In the genomic region with DNA sequence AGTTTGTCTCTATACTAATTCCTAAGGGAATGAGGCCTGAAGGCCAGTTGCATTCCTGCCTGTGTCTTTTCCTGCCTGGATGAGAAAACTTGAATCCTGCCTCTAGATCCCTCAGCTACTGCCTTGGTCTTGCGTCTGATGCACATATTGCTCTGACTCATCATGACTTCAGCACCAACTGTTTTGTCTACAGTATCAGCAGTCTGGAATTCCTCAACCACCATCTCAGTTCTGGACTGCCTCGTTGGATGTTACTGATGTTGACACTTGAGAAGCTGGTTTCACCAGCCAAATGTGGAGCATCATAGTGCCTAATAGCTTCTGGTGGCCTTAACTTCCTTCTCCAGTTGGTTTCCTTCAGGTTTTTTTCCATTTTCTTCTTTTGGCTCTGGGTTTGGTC, we compare ENCODE assay signal across 12 cellular contexts.
A peak's percentile ranks its signal among the peaks of the same experiment; 100 is the strongest.
DNase-seq lines count a peak whose midpoint lies in the region; ATAC-seq, FAIRE-seq and TF ChIP-seq lines count a peak whose summit lies in the region.
"Had no signal": no experiment of that assay in that cellular context is flagged by ENCODE, and none has a peak within 500 bp of the region (broad histone marks: within the 10 kb centered on the region; RNA-seq: fewer than 3 reads in every experiment).

No MANE protein-coding gene starts in this region.

- H3K4me2 ChIP-seq in IMR-90 (ENCODE audit: low read depth, low read length) (no peak overlapping the region; the same call in 1 of the 2 replicates), mesenchymal stem cell (ENCODE audit: low read length, poor library complexity, severe bottlenecking) (no peak overlapping the region)

- H2BK120ac ChIP-seq in IMR-90 (ENCODE audit: low read depth, low read length) (peak overlapping the region; percentile 78), mesenchymal stem cell (ENCODE audit: low read depth, low read length) (no peak overlapping the region)

- H4K5ac ChIP-seq in IMR-90 (ENCODE audit: low read depth, low read length): no peak overlapping the region

- no peaks in the 10 kb centered on the region for H3K9me1 ChIP-seq in IMR-90 (ENCODE audit: insufficient read depth, low read length)

- H3K36me3 ChIP-seq in IMR-90 (ENCODE audit: control insufficient read depth, insufficient read depth, low read length): no peaks in the 10 kb centered on the region
- no peaks in the 10 kb centered on the region for H3K36me3 ChIP-seq in bronchial epithelial cell (ENCODE audit: control insufficient read depth, insufficient read depth, low read length)
- H3K36me3 ChIP-seq in mesenchymal stem cell (ENCODE audit: control insufficient read depth in 1 of 2, insufficient read depth in 2 of 2, low read depth in 1 of 2, low read length in 2 of 2): no peaks in the 10 kb centered on the region

- FAIRE-seq in bronchial epithelial cell (lab: Jason Lieb, UNC): no peak

- peak overlapping the region; percentile 48; the same call in 1 of the 2 replicates for H2BK20ac ChIP-seq in IMR-90 (ENCODE audit: low read depth, low read length)

- no TSS peak for BruUV-seq in IMR-90 (replicated peaks; lab: Mats Ljungman, UMichigan)

- H2AK9ac ChIP-seq in IMR-90 (replicated peaks; ENCODE audit: low read depth, low read length, poor library complexity): no peak overlapping the region

- H4K91ac ChIP-seq in IMR-90 (ENCODE audit: insufficient read depth, low read depth, low read length) (peak overlapping the region; percentile 77; the same call in 1 of the 2 replicates), mesenchymal stem cell (ENCODE audit: low read length) (no peak overlapping the region)

- dilution Hi-C loops in IMR-90 (cut with HindIII; ENCODE audit: low sequenced_read_pairs, unreplicated experiment): no loop called here

- H2AFZ ChIP-seq in IMR-90 (replicated peaks; ENCODE audit: low read length, poor library complexity) (no peak overlapping the region), mesenchymal stem cell (ENCODE audit: low read depth, low read length) (no peak overlapping the region)

- H3K14ac ChIP-seq in IMR-90 (replicated peaks; ENCODE audit: low read depth, low read length) (no peak overlapping the region), mesenchymal stem cell (ENCODE audit: low read length in 2 of 2) (no peak overlapping the region)

- ATAC-seq in IMR-90 (ENCODE audit: low read depth) (peak; percentile 92), GM18870 (IDR thresholded peaks at IDR 0.05; ENCODE audit: unreplicated experiment) (no peak), GM18517 (IDR thresholded peaks at IDR 0.05; ENCODE audit: unreplicated experiment) (no peak)
- ATAC-seq: natural killer cell had no signal

- H3K4ac ChIP-seq in IMR-90 (ENCODE audit: low read depth, low read length): 0 out of 2 replicates have a peak overlapping the region, but pooled peaks have one; percentile 14
- H3K4ac ChIP-seq in mesenchymal stem cell (ENCODE audit: low read depth in 1 of 2, low read length in 2 of 2): no peak overlapping the region

- no peak overlapping the region for H3K4me3 ChIP-seq in AG09309 (ENCODE audit: control insufficient read depth, low read depth, low read length)
- H3K4me3 ChIP-seq in IMR-90 (ENCODE audit: insufficient read depth, low read depth, low read length): no peak overlapping the region
- H3K4me3 ChIP-seq in bronchial epithelial cell (ENCODE audit: low read depth, low read length): no peak overlapping the region
- H3K4me3 ChIP-seq in mesenchymal stem cell (ENCODE audit: insufficient read depth in 1 of 2, low read depth in 1 of 2, low read length in 2 of 2): no peak overlapping the region

- H3K23ac ChIP-seq in IMR-90 (ENCODE audit: low read depth, low read length): no peak overlapping the region
- no peak overlapping the region for H3K23ac ChIP-seq in mesenchymal stem cell (ENCODE audit: low read length in 2 of 2)

- H3K27me3 ChIP-seq in IMR-90 (ENCODE audit: control insufficient read depth, insufficient read depth, low read length) (no peaks in the 10 kb centered on the region), bronchial epithelial cell (ENCODE audit: control insufficient read depth, insufficient read depth, low read length) (no peaks in the 10 kb centered on the region), mesenchymal stem cell (ENCODE audit: control insufficient read depth in 1 of 2, insufficient read depth in 1 of 2, low read length in 2 of 2) (no peaks in the 10 kb centered on the region)

- TF ChIP-seq CTCF in AG09309 (IDR thresholded peaks at IDR 0.05; ENCODE audit: control insufficient read depth, insufficient read depth, low read depth, low read length, missing control alignments) (no peak), IMR-90 (conservative IDR thresholded peaks at IDR 0.05; ENCODE audit: low read depth, low read length) (no peak), bronchial epithelial cell (IDR thresholded peaks at IDR 0.05; ENCODE audit: insufficient read depth, low read length, severe bottlenecking) (no peak)

- no peak overlapping the region for H2BK12ac ChIP-seq in mesenchymal stem cell (ENCODE audit: low read length in 2 of 2)

- TF ChIP-seq RAD21 in IMR-90 (IDR thresholded peaks at IDR 0.05; ENCODE audit: low read length): no peak

- H2AK5ac ChIP-seq in IMR-90 (ENCODE audit: low read depth, low read length) (no peak overlapping the region), mesenchymal stem cell (ENCODE audit: low read length, severe bottlenecking) (no peak overlapping the region)

- DNase-seq in AG09309 (ENCODE audit: low read depth) (peak; percentile 5), IMR-90 (peak; percentile 98), bronchial epithelial cell (ENCODE audit: low read depth) (peak; percentile 60), mesenchymal stem cell (peak; percentile 96), NCI-H226 (no peak)
- DNase-seq in stimulated activated naive CD4-positive, alpha-beta T cell treated with Interleukin-2 at 50 U/mL for 16 hours (lab: John Stamatoyannopoulos, UW): no peak
- DNase-seq: activated effector memory CD4-positive, alpha-beta T cell treated with Interleukin-2 at 50 U/mL for 16 hours; natural killer cell; stimulated activated CD4-positive, alpha-beta T cell treated with anti-CD3 and anti-CD28 coated beads, Interleukin-12 subunit alpha, Interleukin-12 subunit beta, amount 100 ng/mL, for 4 hours had no signal

- no peak for TF ChIP-seq POLR2A in IMR-90 (IDR thresholded peaks at IDR 0.05; ENCODE audit: low read depth, low read length)

- no peak overlapping the region for H3K9ac ChIP-seq in IMR-90 (ENCODE audit: low read depth, low read length)
- no peak overlapping the region for H3K9ac ChIP-seq in mesenchymal stem cell (ENCODE audit: low read length)

- H3K27ac ChIP-seq in IMR-90 (ENCODE audit: insufficient read depth, low read length) (peak overlapping the region; percentile 30; the same call in 1 of the 2 replicates), mesenchymal stem cell (ENCODE audit: low read length, poor library complexity, severe bottlenecking) (peak overlapping the region; percentile 71)
- H3K27ac ChIP-seq: C4-2B had no signal

- WGBS in IMR-90 (ENCODE audit: extremely low coverage in 2 of 2, insufficient read length in 1 of 2), 2 experiments: no CpG with 5 or more reads among the region's 2 CpGs
- 29% methylated on average over 2 of the region's 2 CpGs for WGBS in mesenchymal stem cell

- H3K18ac ChIP-seq in IMR-90 (ENCODE audit: low read depth, low read length) (peak overlapping the region; percentile 95; the same call in 1 of the 2 replicates), mesenchymal stem cell (ENCODE audit: low read depth in 1 of 2, low read length in 2 of 2) (no peak overlapping the region)

- in situ Hi-C loops in IMR-90 (cut with MboI; ENCODE audit: low sequenced_read_pairs): no loop called here

- H2BK5ac ChIP-seq in IMR-90 (ENCODE audit: low read depth, low read length, poor library complexity, severe bottlenecking): peak overlapping the region; percentile 94
- H2BK5ac ChIP-seq in mesenchymal stem cell (ENCODE audit: low read depth, low read length, poor library complexity, severe bottlenecking): no peak overlapping the region

- H4K20me1 ChIP-seq in IMR-90 (ENCODE audit: insufficient read depth, low read length): no peaks in the 10 kb centered on the region

- POLR2A ChIA-PET in IMR-90 (lab: Charles Lee; ENCODE audit: unreplicated experiment): interaction anchor here (0.5 kb wide), 1 partner anchor 51 kb away, joined by 4 read pairs; no protein-coding TSS in a partner anchor

- intact Hi-C loops in IMR-90 (cut with micrococcal nuclease): no loop called here

- H3K56ac ChIP-seq in IMR-90 (ENCODE audit: extremely low read depth, insufficient read depth, low read length): peak overlapping the region; percentile 62; the same call in 1 of the 2 replicates

- H3K79me1 ChIP-seq in IMR-90 (ENCODE audit: low read depth in 1 of 2, low read length in 2 of 2): no peaks in the 10 kb centered on the region
- H3K79me1 ChIP-seq in mesenchymal stem cell (replicated peaks; ENCODE audit: low read length, poor library complexity, severe bottlenecking): no peaks in the 10 kb centered on the region

- H2BK15ac ChIP-seq in IMR-90 (ENCODE audit: low read depth, low read length) (no peak overlapping the region), mesenchymal stem cell (ENCODE audit: low read depth, poor library complexity, severe bottlenecking) (no peak overlapping the region)

- CTCF ChIA-PET in IMR-90 (lab: Yijun Ruan, JAX): no interaction called here

- H4K8ac ChIP-seq in IMR-90 (ENCODE audit: low read depth in 2 of 2, low read length in 2 of 2) (no peak overlapping the region), mesenchymal stem cell (ENCODE audit: low read length) (no peak overlapping the region)

- H3K4me1 ChIP-seq in IMR-90 (ENCODE audit: control insufficient read depth, insufficient read depth, low read length) (no peaks in the 10 kb centered on the region), mesenchymal stem cell (ENCODE audit: control insufficient read depth, insufficient read depth, low read depth, low read length) (no peaks in the 10 kb centered on the region)

- H3K9me3 ChIP-seq in IMR-90 (ENCODE audit: control insufficient read depth, insufficient read depth, low read length) (no peaks in the 10 kb centered on the region), mesenchymal stem cell (ENCODE audit: control insufficient read depth, low read length) (no peaks in the 10 kb centered on the region)

TF ChIP-seq in IMR-90, 13 proteins besides CTCF, POLR2A, EP300 and RAD21 (continues in another document):
- TF ChIP-seq NFE2L2 (IDR thresholded peaks at IDR 0.05; ENCODE audit: low read depth, low read length) (peak; percentile 64; the same call in 1 of the 2 replicates), MAFK (IDR thresholded peaks at IDR 0.05; ENCODE audit: low read depth, low read length) (peak; percentile 60), CEBPB (IDR thresholded peaks at IDR 0.05; ENCODE audit: low read depth, low read length) (peak; percentile 74), FOS (IDR thresholded peaks at IDR 0.05; ENCODE audit: low read depth, low read length) (peak; percentile 92)

Comparison
In these comparisons a context has a peak if more than half of its experiments do, and no peak if none do; other contexts are left out.
1. DNase-seq: peak in AG09309 (single experiment), IMR-90 (single experiment), bronchial epithelial cell (single experiment) and mesenchymal stem cell (single experiment); none in NCI-H226 (single experiment) and stimulated activated naive CD4-positive, alpha-beta T cell treated with Interleukin-2 at 50 U/mL for 16 hours (single experiment).